Comparison of ENCODE assay signal across 8 cellular contexts in genomic region chr17:46266656-46267544, GRCh38. TPM values are rescaled to one million over a fixed set of nuclear protein-coding genes. Genes with fewer than 3 reads are reported as not detected.
DNase-seq lines count a peak whose midpoint lies in the region; ATAC-seq and TF ChIP-seq lines count a peak whose summit lies in the region.

No MANE protein-coding gene starts in this region.

- ATAC-seq in GM19025 (IDR thresholded peaks at IDR 0.05; ENCODE audit: low read depth, unreplicated experiment), result peak; percentile 88
- ATAC-seq in HG03196 (IDR thresholded peaks at IDR 0.05; ENCODE audit: unreplicated experiment), result peak; percentile 91
- peak; percentile 94 for ATAC-seq in left lung

- TF ChIP-seq CTCF in coronary artery (IDR thresholded peaks at IDR 0.05) (no peak), left lung (IDR thresholded peaks at IDR 0.05) (no peak)

- H3K9me3 ChIP-seq in left lung, result no peaks in the 10 kb centered on the region

- intact Hi-C loops in left lung (cut with DNase I), result no loop called here

- peak; percentile 80 to 88 for DNase-seq in AML-193 (lab: John Stamatoyannopoulos, UW)
- DNase-seq in NCI-H446 (lab: John Stamatoyannopoulos, UW), result peak; percentile 42 to 91
- DNase-seq in activated CD4-positive, alpha-beta T cell treated with anti-CD3 and anti-CD28 coated beads for 48 hours, result peak; percentile 89
- peak; percentile 85 for DNase-seq in coronary artery (ENCODE audit: low spot score)
- DNase-seq in left lung, result peak; percentile 91 to 96
- DNase-seq in stimulated activated CD4-positive, alpha-beta T cell treated with anti-CD3 and anti-CD28 coated beads, Interleukin-2, amount 100 ng/mL, for 24 hours, result peak; percentile 85 to 92

- no peaks in the 10 kb centered on the region for H3K27me3 ChIP-seq in left lung

- H3K27ac ChIP-seq in coronary artery, result peak overlapping the region; percentile 81 to 94
- H3K27ac ChIP-seq in left lung, result peak overlapping the region; percentile 93

- peaks cover 5 to 17% of the 10 kb centered on the region in 2 donors for H3K4me1 ChIP-seq in left lung

- H3K36me3 ChIP-seq in left lung, result no peaks in the 10 kb centered on the region

- H3K4me3 ChIP-seq in coronary artery, result peak overlapping the region; percentile 91
- peak overlapping the region; percentile 69 to 72 for H3K4me3 ChIP-seq in left lung

RNA-seq across cellular contexts. Expression of gene LRRC37A, which starts 28.0 kb away (rescaled TPM):
- total RNA-seq in left lung, result 1 to 10 TPM; 1.7 to 3.2 TPM

Comparison
In these comparisons a context has a peak if more than half of its experiments do, and no peak if none do; other contexts are left out.
1. Peak in every context shown above with its lines: DNase-seq, ATAC-seq, H3K4me3 ChIP-seq and H3K27ac ChIP-seq.